In genomic region chr19:18496980-18497256, GRCh38 we compare ENCODE assay signal across 2 cellular contexts.
TF ChIP-seq lines count a peak whose summit lies in the region.

No MANE protein-coding gene starts in this region.

TF ChIP-seq in A549, 52 proteins besides CTCF, POLR2A, EP300 and RAD21:
- no peak for TF ChIP-seq JUN (IDR thresholded peaks at IDR 0.05)
- TF ChIP-seq EHMT2 (IDR thresholded peaks at IDR 0.05; ENCODE audit: low read depth), result no peak
- no peak for TF ChIP-seq CHD2 (IDR thresholded peaks at IDR 0.05; ENCODE audit: low read length, partially characterized antibody)
- TF ChIP-seq MAFK (IDR thresholded peaks at IDR 0.05; ENCODE audit: partially characterized antibody), result no peak
- no peak for TF ChIP-seq SREBF2 (IDR thresholded peaks at IDR 0.05)
- TF ChIP-seq RARB (CRISPR knock-in tag; IDR thresholded peaks at IDR 0.05), result no peak
- TF ChIP-seq NR3C1 (IDR thresholded peaks at IDR 0.05), result no peak
- TF ChIP-seq REST (IDR thresholded peaks at IDR 0.05), result no peak
- no peak for TF ChIP-seq TFCP2L1 (CRISPR knock-in tag; IDR thresholded peaks at IDR 0.05)
- TF ChIP-seq FOSL2 (IDR thresholded peaks at IDR 0.05), result no peak
- no peak for TF ChIP-seq FOSL2 (CRISPR knock-in tag; IDR thresholded peaks at IDR 0.05)

TF ChIP-seq in WTC11, 78 proteins besides CTCF, POLR2A, EP300 and RAD21:
- TF ChIP-seq ERG (CRISPR knock-in tag; IDR thresholded peaks at IDR 0.05), result no peak
- no peak for TF ChIP-seq OVOL2 (CRISPR knock-in tag; IDR thresholded peaks at IDR 0.05; ENCODE audit: borderline replicate concordance)
- TF ChIP-seq E2F1 (CRISPR knock-in tag; IDR thresholded peaks at IDR 0.05), result no peak
- no peak for TF ChIP-seq ZNF512 (CRISPR knock-in tag; IDR thresholded peaks at IDR 0.05; ENCODE audit: borderline replicate concordance)
- no peak for TF ChIP-seq ZBTB43 (CRISPR knock-in tag; IDR thresholded peaks at IDR 0.05)
- TF ChIP-seq SOX15 (CRISPR knock-in tag; IDR thresholded peaks at IDR 0.05), result no peak
- no peak for TF ChIP-seq KAT7 (CRISPR knock-in tag; IDR thresholded peaks at IDR 0.05; ENCODE audit: borderline replicate concordance)
- no peak for TF ChIP-seq CDX4 (CRISPR knock-in tag; IDR thresholded peaks at IDR 0.05; ENCODE audit: borderline replicate concordance)
- no peak for TF ChIP-seq SMAD3 (CRISPR knock-in tag; IDR thresholded peaks at IDR 0.05; ENCODE audit: borderline replicate concordance)
- TF ChIP-seq ZNF425 (CRISPR knock-in tag; conservative IDR thresholded peaks at IDR 0.05), result no peak
- no peak for TF ChIP-seq ZNF396 (CRISPR knock-in tag; IDR thresholded peaks at IDR 0.05; ENCODE audit: borderline replicate concordance)
- TF ChIP-seq ATF6 (CRISPR knock-in tag; IDR thresholded peaks at IDR 0.05), result no peak
- no peak for TF ChIP-seq TEAD1 (CRISPR knock-in tag; IDR thresholded peaks at IDR 0.05)
- TF ChIP-seq SP1 (CRISPR knock-in tag; conservative IDR thresholded peaks at IDR 0.05), result no peak
- no peak for TF ChIP-seq HMGA2 (CRISPR knock-in tag; IDR thresholded peaks at IDR 0.05)
